Comparison of ENCODE assay signal across 8 cellular contexts in genomic region chr10:99963467-99964165, GRCh38. TPM values are rescaled to one million over a fixed set of nuclear protein-coding genes. Genes with fewer than 3 reads are reported as not detected.
DNase-seq lines count a peak whose midpoint lies in the region; ATAC-seq, FAIRE-seq and TF ChIP-seq lines count a peak whose summit lies in the region.
"Not testable (repeated sequence)": the region's sequence is repeated elsewhere in the genome, so short reads cannot be mapped to it uniquely, and the experiment has no call there.

No MANE protein-coding gene starts in this region.

- H3F3A ChIP-seq in SK-N-SH (replicated peaks; ENCODE audit: insufficient read depth) (peaks cover 51% of the 10 kb centered on the region), smooth muscle cell (ENCODE audit: low read depth) (peaks cover 30% of the 10 kb centered on the region)

- not testable (repeated sequence) for TF ChIP-seq EP300 in SK-N-SH (IDR thresholded peaks at IDR 0.05; ENCODE audit: borderline replicate concordance in 1 of 2, low read depth in 1 of 2, low read length in 1 of 2)

- H3K36me3 ChIP-seq in SK-N-SH (replicated peaks in 1 of 2; ENCODE audit: control insufficient read depth in 1 of 2, insufficient read depth in 2 of 2, low read length in 1 of 2) (peaks cover 0 to 60% of the 10 kb centered on the region in 2 experiments), right lobe of liver (peaks cover 0 to 17% (median 4%) of the 10 kb centered on the region in 4 donors), osteoblast (ENCODE audit: insufficient read depth, low read length) (peaks cover 13% of the 10 kb centered on the region)
- H3K36me3 ChIP-seq in smooth muscle cell (ENCODE audit: low read depth): not testable (repeated sequence)

- ATAC-seq in Right ventricle myocardium superior (ENCODE audit: poor library complexity) (peak; percentile 63), right lobe of liver (peak; percentile 67 to 87 (median 82))

- not testable (repeated sequence) for TF ChIP-seq POLR2A in right lobe of liver (IDR thresholded peaks at IDR 0.05)

- peak overlapping the region in 1 of 2 experiments; percentile 25; a peak in 1 of 4 replicates for H3K4me3 ChIP-seq in SK-N-SH (ENCODE audit: low read depth in 2 of 2, low read length in 1 of 2)
- H3K4me3 ChIP-seq in right lobe of liver; osteoblast (ENCODE audit: insufficient read depth, low read length); smooth muscle cell: not testable (repeated sequence)

- peaks cover 2 to 29% of the 10 kb centered on the region in 2 experiments for H3K4me1 ChIP-seq in SK-N-SH (ENCODE audit: control insufficient read depth in 1 of 2, insufficient read depth in 2 of 2, low read depth in 1 of 2, low read length in 1 of 2)
- not testable (repeated sequence) for H3K4me1 ChIP-seq in right lobe of liver; smooth muscle cell (ENCODE audit: low read depth)
- H3K4me1 ChIP-seq in osteoblast (ENCODE audit: insufficient read depth, low read length): peaks cover 45% of the 10 kb centered on the region

- not testable (repeated sequence) for H2AFZ ChIP-seq in SK-N-SH (ENCODE audit: low read depth); osteoblast (ENCODE audit: low read length); smooth muscle cell (ENCODE audit: low read depth)

- WGBS in SK-N-SH (ENCODE audit: low lambda C conversion rate): 28% methylated on average over 4 of the region's 7 CpGs
- 91% methylated on average over 1 of the region's 7 CpGs for WGBS in right lobe of liver (ENCODE audit: insufficient coverage, low coverage, low lambda C conversion rate, missing lambda C conversion rate)
- WGBS in smooth muscle cell (ENCODE audit: low lambda C conversion rate): 61% methylated on average over 4 of the region's 7 CpGs

- CTCF ChIA-PET in SK-N-SH (lab: Yijun Ruan, JAX): interaction anchor here (4.7 kb wide), 1 partner anchor 46 kb away, joined by 28 read pairs; the partner anchor contains the start of gene DNMBP

- H3K9me3 ChIP-seq in SK-N-SH; right lobe of liver; osteoblast (ENCODE audit: low read depth, low read length); smooth muscle cell (replicated peaks; ENCODE audit: low read depth): not testable (repeated sequence)

- not testable (repeated sequence) for TF ChIP-seq RAD21 in SK-N-SH (IDR thresholded peaks at IDR 0.05; ENCODE audit: low read length)

- peak overlapping the region; percentile 61 to 98; a peak in 3 of 4 replicates for H3K27ac ChIP-seq in SK-N-SH (ENCODE audit: low read depth in 2 of 2, low read length in 1 of 2)
- H3K27ac ChIP-seq in right lobe of liver: not testable (repeated sequence)
- H3K27ac ChIP-seq in osteoblast (ENCODE audit: low read depth, low read length): peak overlapping the region; percentile 74
- H3K27ac ChIP-seq in smooth muscle cell (ENCODE audit: low read depth): peak overlapping the region; percentile 44

- H4K20me1 ChIP-seq in SK-N-SH (ENCODE audit: insufficient read depth); osteoblast (ENCODE audit: insufficient read depth, low read length); smooth muscle cell (ENCODE audit: low read depth): not testable (repeated sequence)

- POLR2A ChIA-PET in SK-N-SH (lab: Yijun Ruan, JAX): not testable (repeated sequence)

- not testable (repeated sequence) for DNase-seq in D721Med (ENCODE audit: insufficient read length, low spot score); HTR-8/SVneo (ENCODE audit: insufficient read length, low spot score); SK-N-SH; Right ventricle myocardium superior; right lobe of liver; osteoblast (ENCODE audit: insufficient read length, low spot score, missing footprints); smooth muscle cell (lab: John Stamatoyannopoulos, UW; ENCODE audit: unreplicated experiment)
- peak; percentile 46 for DNase-seq in dermis blood vessel endothelial cell

- peak overlapping the region; percentile 54; the same call in 1 of the 2 replicates for H3K9ac ChIP-seq in SK-N-SH
- H3K9ac ChIP-seq in smooth muscle cell (ENCODE audit: low read depth): not testable (repeated sequence)

- H3K27me3 ChIP-seq in SK-N-SH (ENCODE audit: insufficient read depth); right lobe of liver; osteoblast (ENCODE audit: insufficient read depth, low read length); smooth muscle cell (ENCODE audit: low read depth): not testable (repeated sequence)

- intact Hi-C loops in Right ventricle myocardium superior (cut with DNase I); right lobe of liver (cut with DNase I): not testable (repeated sequence)

- H3K4me2 ChIP-seq in SK-N-SH: peak overlapping the region; percentile 68
- peak overlapping the region; percentile 53 for H3K4me2 ChIP-seq in osteoblast (ENCODE audit: insufficient read depth, low read length)
- peak overlapping the region; percentile 28 for H3K4me2 ChIP-seq in smooth muscle cell

- peak; percentile 48 for FAIRE-seq in D721Med (lab: Jason Lieb, UNC)
- FAIRE-seq in HTR-8/SVneo (lab: Jason Lieb, UNC): peak; percentile 92

- H3K79me2 ChIP-seq in SK-N-SH (ENCODE audit: insufficient read depth) (peaks cover 69% of the 10 kb centered on the region), osteoblast (ENCODE audit: insufficient read depth, low read length) (peaks cover 36% of the 10 kb centered on the region), smooth muscle cell (ENCODE audit: low read depth) (peaks cover 24% of the 10 kb centered on the region)

- not testable (repeated sequence) for TF ChIP-seq CTCF in D721Med (IDR thresholded peaks at IDR 0.05; ENCODE audit: insufficient read depth, missing control alignments); SK-N-SH (IDR thresholded peaks at IDR 0.05); right lobe of liver (IDR thresholded peaks at IDR 0.05); osteoblast (IDR thresholded peaks at IDR 0.05; ENCODE audit: extremely low read depth, low read depth, low read length); smooth muscle cell (IDR thresholded peaks at IDR 0.05; ENCODE audit: borderline replicate concordance, insufficient read depth, poor library complexity, severe bottlenecking)

- not testable (repeated sequence) for H3K9me2 ChIP-seq in SK-N-SH

TF ChIP-seq in SK-N-SH, 30 proteins besides CTCF, POLR2A, EP300 and RAD21:
- TF ChIP-seq PBX3 (IDR thresholded peaks at IDR 0.05) (0 out of 2 replicates have a peak, but pooled peaks have one; percentile 17), TCF12 (IDR thresholded peaks at IDR 0.05) (peak; percentile 52)
TF ChIP-seq in SK-N-SH: peak in this region for 2; not testable (repeated sequence) for 28.

RNA-seq across cellular contexts. Expression of gene DNMBP, which starts 46.1 kb away (rescaled TPM):
- polyA plus RNA-seq in SK-N-SH (2012; rRNA removed) (36.0 and 40.2 TPM in 2 replicates), smooth muscle cell (9.4 and 12.7 TPM in 2 replicates)
- 26.0 and 28.4 TPM in 2 replicates for polyA plus RNA-seq in SK-N-SH (2012; cell fraction: cytosol; rRNA removed)
- polyA plus RNA-seq in SK-N-SH (2012; cell fraction: nucleus; rRNA removed): 82.1 and 97.2 TPM in 2 replicates
- total RNA-seq in dermis blood vessel endothelial cell (39.5 and 46.6 TPM in 2 replicates), Right ventricle myocardium superior (5.7 TPM), right lobe of liver (10 to 100 TPM in 3 of 6 experiments, 1 to 10 TPM in 3; 7.9 to 12.7 (median 9.9) TPM), osteoblast (13.0 and 15.9 TPM in 2 replicates), smooth muscle cell (14.1 and 17.9 TPM in 2 replicates)
